Comparison of ENCODE assay signal across 19 cellular contexts in the genomic region with DNA sequence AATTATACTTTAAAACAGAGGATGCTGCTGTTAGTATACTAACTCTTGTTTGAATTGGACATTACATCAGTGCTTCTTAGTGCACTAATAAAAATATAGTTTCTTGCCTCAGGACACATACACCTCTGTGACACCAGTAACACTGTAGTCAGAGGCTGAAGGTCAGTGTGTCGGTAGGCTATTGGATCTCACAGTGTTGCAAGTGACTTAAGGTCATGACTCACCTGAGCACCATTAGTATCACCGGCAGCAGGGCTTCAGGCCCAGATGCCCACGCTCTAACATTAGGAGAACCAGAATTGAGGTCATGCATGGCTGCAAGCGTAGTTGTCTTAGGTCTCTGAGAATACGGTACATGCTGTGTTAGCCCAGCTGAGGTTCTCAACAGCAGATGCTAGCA. TPM values are rescaled to one million over a fixed set of nuclear protein-coding genes. Genes with fewer than 3 reads are reported as not detected.
DNase-seq lines count a peak whose midpoint lies in the region; ATAC-seq, FAIRE-seq and TF ChIP-seq lines count a peak whose summit lies in the region.
"Had no signal": no experiment of that assay in that cellular context is flagged by ENCODE, and none has a peak within 500 bp of the region (broad histone marks: within the 10 kb centered on the region; RNA-seq: fewer than 3 reads in every experiment).

No MANE protein-coding gene starts in this region.

- no peaks in the 10 kb centered on the region for H3K9me3 ChIP-seq in A549
- H3K9me3 ChIP-seq: Caco-2, HAP-1 had no signal

- H3K4me1 ChIP-seq in A549 = no peaks in the 10 kb centered on the region
- H3K4me1 ChIP-seq: Caco-2, HAP-1 had no signal

- no peak for TF ChIP-seq RAD21 in A549 (conservative IDR thresholded peaks at IDR 0.05 in 1 of 2, IDR thresholded peaks at IDR 0.05 in 1 of 2)

- peak; percentile 36 for FAIRE-seq in A549 (lab: Jason Lieb, UNC)
- FAIRE-seq in GM12892 (lab: Jason Lieb, UNC) = no peak
- FAIRE-seq: D721Med had no signal

- 98% methylated on average over 4 of the region's 5 CpGs for WGBS in A549 (ENCODE audit: missing lambda C conversion rate)

- no peak for TF ChIP-seq CTCF in A549 (IDR thresholded peaks at IDR 0.05)

- H3K27ac ChIP-seq in A549 = no peak overlapping the region
- H3K27ac ChIP-seq: C4-2B, GM23248 had no signal

- DNase-seq in A549 (ENCODE audit: low read depth in 1 of 2, low spot score in 1 of 2) (no peak), M059J (ENCODE audit: low read depth) (peak; percentile 26), left colon (no peak), renal cortical epithelial cell (ENCODE audit: low read depth) (peak; percentile 18), NCI-H1105 treated with DMSO at 0.1 percent for 48 hours (lab: John Stamatoyannopoulos, UW) (no peak), GM12892 (ENCODE audit: insufficient read length) (no peak)
- DNase-seq: ACHN; Caco-2; CD4-positive, alpha-beta T cell; GDM1; GM23248 had no signal

- no peak for TF ChIP-seq POLR2A in A549 (IDR thresholded peaks at IDR 0.05; ENCODE audit: low read length)
- TF ChIP-seq POLR2A in GM12892 (IDR thresholded peaks at IDR 0.05; ENCODE audit: low read depth, low read length) = no peak

- ATAC-seq in A549 (no peak), left colon (peak; percentile 41), HG03520 (IDR thresholded peaks at IDR 0.05; ENCODE audit: unreplicated experiment) (no peak)

- intact Hi-C loops in left colon (cut with DNase I, micrococcal nuclease) = no loop called here

- no peak for TF ChIP-seq EP300 in A549 (IDR thresholded peaks at IDR 0.05)

- no peak overlapping the region for H3K4me2 ChIP-seq in A549

- CTCF ChIA-PET in A549 (lab: Yijun Ruan, JAX) = no interaction called here

- no peak overlapping the region for H3K4me3 ChIP-seq in A549
- H3K4me3 ChIP-seq: GM23248, HAP-1 had no signal

- POLR2A ChIA-PET in A549 (lab: Yijun Ruan, JAX) = no interaction called here

TF ChIP-seq in A549, 52 proteins besides CTCF, POLR2A, EP300 and RAD21:
- TF ChIP-seq, protein P1, sequence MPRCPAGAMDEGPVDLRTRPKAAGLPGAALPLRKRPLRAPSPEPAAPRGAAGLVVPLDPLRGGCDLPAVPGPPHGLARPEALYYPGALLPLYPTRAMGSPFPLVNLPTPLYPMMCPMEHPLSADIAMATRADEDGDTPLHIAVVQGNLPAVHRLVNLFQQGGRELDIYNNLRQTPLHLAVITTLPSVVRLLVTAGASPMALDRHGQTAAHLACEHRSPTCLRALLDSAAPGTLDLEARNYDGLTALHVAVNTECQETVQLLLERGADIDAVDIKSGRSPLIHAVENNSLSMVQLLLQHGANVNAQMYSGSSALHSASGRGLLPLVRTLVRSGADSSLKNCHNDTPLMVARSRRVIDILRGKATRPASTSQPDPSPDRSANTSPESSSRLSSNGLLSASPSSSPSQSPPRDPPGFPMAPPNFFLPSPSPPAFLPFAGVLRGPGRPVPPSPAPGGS (IDR thresholded peaks at IDR 0.05) = no peak
- no peak for TF ChIP-seq NPAS2 (CRISPR knock-in tag; IDR thresholded peaks at IDR 0.05; ENCODE audit: borderline replicate concordance)
- TF ChIP-seq JUN (IDR thresholded peaks at IDR 0.05) = no peak
- TF ChIP-seq SREBF2 (IDR thresholded peaks at IDR 0.05) = no peak
- no peak for TF ChIP-seq CBX8 (IDR thresholded peaks at IDR 0.05)
- TF ChIP-seq JUNB (IDR thresholded peaks at IDR 0.05) = no peak
- TF ChIP-seq EHMT2 (IDR thresholded peaks at IDR 0.05; ENCODE audit: low read depth) = no peak
- no peak for TF ChIP-seq GATA3 (IDR thresholded peaks at IDR 0.05; ENCODE audit: borderline replicate concordance)
- TF ChIP-seq HOXB13 (CRISPR knock-in tag; IDR thresholded peaks at IDR 0.05; ENCODE audit: low read depth) = no peak
- TF ChIP-seq, protein P2, sequence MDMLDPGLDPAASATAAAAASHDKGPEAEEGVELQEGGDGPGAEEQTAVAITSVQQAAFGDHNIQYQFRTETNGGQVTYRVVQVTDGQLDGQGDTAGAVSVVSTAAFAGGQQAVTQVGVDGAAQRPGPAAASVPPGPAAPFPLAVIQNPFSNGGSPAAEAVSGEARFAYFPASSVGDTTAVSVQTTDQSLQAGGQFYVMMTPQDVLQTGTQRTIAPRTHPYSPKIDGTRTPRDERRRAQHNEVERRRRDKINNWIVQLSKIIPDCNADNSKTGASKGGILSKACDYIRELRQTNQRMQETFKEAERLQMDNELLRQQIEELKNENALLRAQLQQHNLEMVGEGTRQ (IDR thresholded peaks at IDR 0.05) = no peak
- no peak for TF ChIP-seq PHF8 (IDR thresholded peaks at IDR 0.05; ENCODE audit: borderline replicate concordance, low read depth)
- TF ChIP-seq BHLHE40 (IDR thresholded peaks at IDR 0.05; ENCODE audit: low read depth, low read length) = no peak
- TF ChIP-seq, protein P3, sequence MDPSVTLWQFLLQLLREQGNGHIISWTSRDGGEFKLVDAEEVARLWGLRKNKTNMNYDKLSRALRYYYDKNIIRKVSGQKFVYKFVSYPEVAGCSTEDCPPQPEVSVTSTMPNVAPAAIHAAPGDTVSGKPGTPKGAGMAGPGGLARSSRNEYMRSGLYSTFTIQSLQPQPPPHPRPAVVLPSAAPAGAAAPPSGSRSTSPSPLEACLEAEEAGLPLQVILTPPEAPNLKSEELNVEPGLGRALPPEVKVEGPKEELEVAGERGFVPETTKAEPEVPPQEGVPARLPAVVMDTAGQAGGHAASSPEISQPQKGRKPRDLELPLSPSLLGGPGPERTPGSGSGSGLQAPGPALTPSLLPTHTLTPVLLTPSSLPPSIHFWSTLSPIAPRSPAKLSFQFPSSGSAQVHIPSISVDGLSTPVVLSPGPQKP (IDR thresholded peaks at IDR 0.05; ENCODE audit: low read depth, low read length) = no peak
- no peak for TF ChIP-seq CHD4 (IDR thresholded peaks at IDR 0.05; ENCODE audit: borderline replicate concordance)
- TF ChIP-seq CBX2 (IDR thresholded peaks at IDR 0.05; ENCODE audit: borderline replicate concordance, low read depth) = no peak
- no peak for TF ChIP-seq RCOR1 (IDR thresholded peaks at IDR 0.05; ENCODE audit: low read depth, low read length)

RNA-seq across cellular contexts. Expression of a gene that starts 15.2 kb away (rescaled TPM):
- polyA plus RNA-seq in A549 (2011; rRNA removed) (not detected in 2 replicates), A549 (2017; fragmentation: RNase III; extraction: RNeasy Plus Mini Kit Qiagen cat#74134 plus additional on column Dnase treatment) (not detected in 3 replicates)
- not detected in 2 replicates for polyA plus RNA-seq in A549 (2012; cell fraction: cytosol; rRNA removed)
- polyA plus RNA-seq in A549 (2012; cell fraction: nucleus; rRNA removed) = not detected in 2 replicates
- polyA minus RNA-seq in A549 (2011; rRNA and poly(A)+ RNA removed) = not detected in 2 replicates
- total RNA-seq in M059J (2014; rRNA removed; shearing (Covaris generic)) = not detected in 2 replicates
- total RNA-seq in left colon (not detected), renal cortical epithelial cell (not detected in 2 replicates)
- not detected for polyA plus RNA-seq in GM12892 (2012; ENCODE audit: missing spikeins)
- total RNA-seq: A172; Caco-2; CD4-positive, alpha-beta T cell; GM23248; H4; HT-29 had no signal
- polyA plus RNA-seq: BJ, GM23248 had no signal

RNA-seq across cellular contexts. Expression of a gene that starts 19.4 kb away (rescaled TPM):
- polyA plus RNA-seq in A549 (2011; rRNA removed) = 9.7 and 10.7 TPM in 2 replicates
- 2.0 and 2.4 TPM in 2 replicates for polyA plus RNA-seq in A549 (2012; cell fraction: cytosol; rRNA removed)
- 3.4 TPM in 2 replicates for polyA plus RNA-seq in A549 (2012; cell fraction: nucleus; rRNA removed)
- polyA plus RNA-seq in A549 (2017; fragmentation: RNase III; extraction: RNeasy Plus Mini Kit Qiagen cat#74134 plus additional on column Dnase treatment) = 5.0 to 5.5 TPM (median 5.5 TPM) in 3 replicates
- polyA minus RNA-seq in A549 (2011; rRNA and poly(A)+ RNA removed) = 7.2 and 7.4 TPM in 2 replicates
- total RNA-seq in M059J (2014; rRNA removed; shearing (Covaris generic)) = 6.9 and 16.0 TPM in 2 replicates
- 1 to 10 TPM; 7.9 to 9.0 TPM for total RNA-seq in left colon
- 6.4 and 10.7 TPM in 2 replicates for total RNA-seq in renal cortical epithelial cell
- polyA plus RNA-seq in GM12892 (2012; ENCODE audit: missing spikeins) = 4.4 TPM

RNA-seq across cellular contexts. Expression of a gene that starts 20.1 kb away (rescaled TPM):
- polyA plus RNA-seq in A549 (2011; rRNA removed) (9.2 and 11.1 TPM in 2 replicates), A549 (2017; fragmentation: RNase III; extraction: RNeasy Plus Mini Kit Qiagen cat#74134 plus additional on column Dnase treatment) (4.2 to 5.1 TPM (median 4.5 TPM) in 3 replicates)
- polyA plus RNA-seq in A549 (2012; cell fraction: cytosol; rRNA removed) = 0.90 and 0.97 TPM in 2 replicates
- 1.0 and 1.6 TPM in 2 replicates for polyA plus RNA-seq in A549 (2012; cell fraction: nucleus; rRNA removed)
- 3.4 and 4.1 TPM in 2 replicates for polyA minus RNA-seq in A549 (2011; rRNA and poly(A)+ RNA removed)
- 7.6 and 8.6 TPM in 2 replicates for total RNA-seq in M059J (2014; rRNA removed; shearing (Covaris generic))
- total RNA-seq in left colon (1 to 10 TPM; 3.2 to 3.7 TPM), renal cortical epithelial cell (5.2 and 6.8 TPM in 2 replicates)
- 2.1 TPM for polyA plus RNA-seq in GM12892 (2012; ENCODE audit: missing spikeins)

Comparison
In these comparisons a context has a peak if more than half of its experiments do, and no peak if none do; other contexts are left out.
1. DNase-seq: peak in M059J (single experiment) and renal cortical epithelial cell (single experiment); none in A549 (0 of 2), left colon (0 of 2), NCI-H1105 treated with DMSO at 0.1 percent for 48 hours (single experiment) and GM12892 (single experiment).